ENCODE assay signal across 1 cellular context in genomic region chrX:154397888-154398667, GRCh38.
A peak's percentile ranks its signal among the peaks of the same experiment; 100 is the strongest.
TF ChIP-seq lines count a peak whose summit lies in the region.

Gene RPL10 (plus strand): TSS chrX:154398377. CDS start chrX:154398520, 143 bp downstream.

TF ChIP-seq in A549, 52 proteins besides CTCF, POLR2A, EP300 and RAD21 (continued from another document):
- TF ChIP-seq ATOH8 (CRISPR knock-in tag; IDR thresholded peaks at IDR 0.05; ENCODE audit: low read depth) (peak; percentile 77; the same call in 1 of the 2 replicates), NFE2L2 (conservative IDR thresholded peaks at IDR 0.05; ENCODE audit: low read length) (no peak), ZC3H11A (IDR thresholded peaks at IDR 0.05) (no peak), ZNF302 (CRISPR knock-in tag; IDR thresholded peaks at IDR 0.05) (no peak), EHMT2 (IDR thresholded peaks at IDR 0.05; ENCODE audit: low read depth) (no peak), FOSL2 (IDR thresholded peaks at IDR 0.05) (no peak), FOSL2 (CRISPR knock-in tag; IDR thresholded peaks at IDR 0.05) (0 out of 2 replicates have a peak, but pooled peaks have one; percentile 14), BCL3 (IDR thresholded peaks at IDR 0.05) (peak; percentile 98), EHF (CRISPR knock-in tag; IDR thresholded peaks at IDR 0.05) (peak; percentile 85), SREBF2 (IDR thresholded peaks at IDR 0.05) (no peak), RNF2 (IDR thresholded peaks at IDR 0.05; ENCODE audit: borderline replicate concordance, low read depth) (no peak), CEBPB (IDR thresholded peaks at IDR 0.05) (no peak), PBX3 (IDR thresholded peaks at IDR 0.05) (peak; percentile 78; the same call in 1 of the 2 replicates), TP53 (CRISPR knock-in tag; IDR thresholded peaks at IDR 0.05) (peak; percentile 27; the same call in 1 of the 2 replicates), SMC3 (IDR thresholded peaks at IDR 0.05) (no peak), FOXS1 (CRISPR knock-in tag; IDR thresholded peaks at IDR 0.05) (no peak), HOXB5 (CRISPR knock-in tag; IDR thresholded peaks at IDR 0.05) (peak; percentile 82), MYC (IDR thresholded peaks at IDR 0.05; ENCODE audit: borderline replicate concordance, low read length) (peak; percentile 87), RARB (CRISPR knock-in tag; IDR thresholded peaks at IDR 0.05) (no peak), ESRRA (IDR thresholded peaks at IDR 0.05; ENCODE audit: borderline replicate concordance, low read length) (no peak), HOXB13 (CRISPR knock-in tag; IDR thresholded peaks at IDR 0.05; ENCODE audit: low read depth) (0 out of 2 replicates have a peak, but pooled peaks have one; percentile 73), ZSCAN20 (CRISPR knock-in tag; IDR thresholded peaks at IDR 0.05) (no peak), CBX2 (IDR thresholded peaks at IDR 0.05; ENCODE audit: borderline replicate concordance, low read depth) (no peak), HES2 (IDR thresholded peaks at IDR 0.05) (no peak), NR3C1 (IDR thresholded peaks at IDR 0.05) (no peak), MAX (IDR thresholded peaks at IDR 0.05) (peak; percentile 97), CBX8 (IDR thresholded peaks at IDR 0.05) (no peak), GATA3 (IDR thresholded peaks at IDR 0.05; ENCODE audit: borderline replicate concordance) (no peak), MAFK (IDR thresholded peaks at IDR 0.05; ENCODE audit: partially characterized antibody) (no peak)
